Comparison of ENCODE assay signal across 11 cellular contexts in the genomic region with DNA sequence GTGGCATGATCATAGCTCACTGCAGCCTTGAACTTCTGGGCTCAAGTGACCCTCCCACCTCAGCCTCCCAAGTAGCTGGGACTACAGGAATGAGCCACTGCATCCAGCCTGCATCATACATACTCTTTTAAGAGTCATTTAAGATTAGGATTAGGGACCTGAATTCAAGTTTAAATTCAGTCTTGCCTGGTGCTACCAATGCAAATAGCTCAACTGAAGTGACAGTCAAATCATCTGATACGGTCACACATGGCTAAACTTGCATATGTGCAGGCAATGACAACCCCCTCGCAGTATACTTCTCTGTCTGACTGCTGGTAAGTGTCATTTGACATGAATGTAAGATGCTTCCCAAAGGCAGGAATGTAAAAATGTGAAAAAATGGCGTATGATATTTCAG. TPM values are rescaled to one million over a fixed set of nuclear protein-coding genes. Genes with fewer than 3 reads are reported as not detected.
A peak's percentile ranks its signal among the peaks of the same experiment; 100 is the strongest.
DNase-seq lines count a peak whose midpoint lies in the region; ATAC-seq and TF ChIP-seq lines count a peak whose summit lies in the region.
"Had no signal": no experiment of that assay in that cellular context is flagged by ENCODE, and none has a peak within 500 bp of the region (broad histone marks: within the 10 kb centered on the region; RNA-seq: fewer than 3 reads in every experiment).

No MANE protein-coding gene starts in this region.

- H3K27me3 Mint-ChIP-seq in dendritic cell treated with granulocyte-macrophage colony-stimulating factor and Interleukin-4, amounts not matched to agents 40 ng/mL and 50 ng/mL, for 4 days = peaks cover 84% of the 10 kb centered on the region

- H3K27ac ChIP-seq in esophagus squamous epithelium = no peak overlapping the region
- H3K27ac ChIP-seq: right lobe of liver had no signal

- H3K4me1 Mint-ChIP-seq in dendritic cell treated with granulocyte-macrophage colony-stimulating factor and Interleukin-4, amounts not matched to agents 40 ng/mL and 50 ng/mL, for 4 days (ENCODE audit: low read depth) = peaks cover 45% of the 10 kb centered on the region

- no peak for TF ChIP-seq POLR2A in esophagus squamous epithelium (IDR thresholded peaks at IDR 0.05)

- H3K9me3 Mint-ChIP-seq in dendritic cell treated with granulocyte-macrophage colony-stimulating factor and Interleukin-4, amounts not matched to agents 40 ng/mL and 50 ng/mL, for 4 days = no peaks in the 10 kb centered on the region

- H3K4me3 Mint-ChIP-seq in dendritic cell treated with granulocyte-macrophage colony-stimulating factor and Interleukin-4, amounts not matched to agents 40 ng/mL and 50 ng/mL, for 4 days = peak overlapping the region; percentile 15

- TF ChIP-seq CTCF in GM13977 (IDR thresholded peaks at IDR 0.05; ENCODE audit: extremely low read depth, insufficient read depth, missing control alignments) (no peak), esophagus squamous epithelium (IDR thresholded peaks at IDR 0.05) (no peak)

- in situ Hi-C loops in GM13977 (cut with MboI; ENCODE audit: low pct_unique_long_range_greater_than_20kb, low sequenced_read_pairs, unreplicated experiment) = no loop called here

- ATAC-seq in GM21367 (IDR thresholded peaks at IDR 0.05; ENCODE audit: unreplicated experiment) (peak; percentile 34), HG03108 (IDR thresholded peaks at IDR 0.05; ENCODE audit: unreplicated experiment) (peak; percentile 30)
- ATAC-seq: Panc1 had no signal

- no peaks in the 10 kb centered on the region for H3K9me3 ChIP-seq in esophagus squamous epithelium
- H3K9me3 ChIP-seq: right lobe of liver had no signal

- H3K27me3 ChIP-seq in esophagus squamous epithelium = no peaks in the 10 kb centered on the region
- H3K27me3 ChIP-seq: right lobe of liver had no signal

- no peaks in the 10 kb centered on the region for H3K36me3 ChIP-seq in esophagus squamous epithelium
- H3K36me3 ChIP-seq: right lobe of liver had no signal

- no peak overlapping the region for H3K4me3 ChIP-seq in esophagus squamous epithelium
- H3K4me3 ChIP-seq: right lobe of liver had no signal

- H3K4me1 ChIP-seq in esophagus squamous epithelium = peaks cover 0 to 16% (median 4%) of the 10 kb centered on the region in 3 donors
- H3K4me1 ChIP-seq: right lobe of liver had no signal

- H3K27ac Mint-ChIP-seq in dendritic cell treated with granulocyte-macrophage colony-stimulating factor and Interleukin-4, amounts not matched to agents 40 ng/mL and 50 ng/mL, for 4 days = peak overlapping the region; percentile 47

- 83 to 92% methylated on average over 3 of the region's 3 CpGs for WGBS in esophagus squamous epithelium, 2 donors

- no peaks in the 10 kb centered on the region for H3K36me3 Mint-ChIP-seq in dendritic cell treated with granulocyte-macrophage colony-stimulating factor and Interleukin-4, amounts not matched to agents 40 ng/mL and 50 ng/mL, for 4 days (ENCODE audit: low read depth)

- DNase-seq in GM13977 (ENCODE audit: low spot score) (peak; percentile 52), globus pallidus (ENCODE audit: low spot score) (no peak), NCI-H1930 (lab: John Stamatoyannopoulos, UW) (no peak), esophagus squamous epithelium (lab: John Stamatoyannopoulos, UW) (no peak), mucosa of gallbladder (ENCODE audit: low spot score) (no peak)
- DNase-seq: right lobe of liver had no signal

- intact Hi-C loops in dendritic cell treated with granulocyte-macrophage colony-stimulating factor and Interleukin-4, amounts not matched to agents 40 ng/mL and 50 ng/mL, for 4 days (cut with micrococcal nuclease) = loop anchor here (1.0 kb wide), 2 partner anchors 15 to 61 kb away; no protein-coding TSS in a partner anchor
- intact Hi-C loops in esophagus squamous epithelium (cut with DNase I) = no loop called here

RNA-seq across cellular contexts. Expression of gene TMEM131, which starts 31.8 kb away (rescaled TPM):
- total RNA-seq in esophagus squamous epithelium (10 to 100 TPM; 24.2 to 36.4 (median 28.1) TPM), mucosa of gallbladder (52.8 TPM)

RNA-seq across cellular contexts. Expression of gene VWA3B, which starts 59.4 kb away (rescaled TPM):
- total RNA-seq in esophagus squamous epithelium (not detected), mucosa of gallbladder (0.58 TPM)
- total RNA-seq: dermis microvascular lymphatic vessel endothelial cell had no signal
